ENCODE assay signal across 15 cellular contexts in genomic region chr11:96238563-96239166, GRCh38.
DNase-seq lines count a peak whose midpoint lies in the region; ATAC-seq and TF ChIP-seq lines count a peak whose summit lies in the region.
"Had no signal": no experiment of that assay in that cellular context is flagged by ENCODE, and none has a peak within 500 bp of the region (broad histone marks: within the 10 kb centered on the region; RNA-seq: fewer than 3 reads in every experiment).

No MANE protein-coding gene starts in this region.

- 62% methylated on average over 2 of the region's 2 CpGs for WGBS in urinary bladder

- H3K9me3 ChIP-seq in WERI-Rb-1 (ENCODE audit: severe bottlenecking) (no peaks in the 10 kb centered on the region), left lung (no peaks in the 10 kb centered on the region)
- H3K9me3 ChIP-seq: body of pancreas had no signal

- intact Hi-C loops in left lung (cut with DNase I) = no loop called here

- peak; percentile 21 to 55 for DNase-seq in NCI-H524 (lab: John Stamatoyannopoulos, UW)
- no peak for DNase-seq in NCI-H524 treated with DMSO at 0.1 percent for 48 hours (lab: John Stamatoyannopoulos, UW)
- no peak for DNase-seq in WERI-Rb-1
- DNase-seq in left lung = no peak
- no peak for DNase-seq in dedifferentiated amniotic fluid mesenchymal stem cell (ENCODE audit: extremely low spot score)
- no peak for DNase-seq in HuH-7 (ENCODE audit: low spot score)
- DNase-seq: body of pancreas; foreskin melanocyte; GF-D8; immature natural killer cell; MV-4-11; stimulated activated CD4-positive, alpha-beta T cell treated with anti-CD3 and anti-CD28 coated beads, Interleukin-15, amount 100 ng/mL, for 24 hours had no signal

- ATAC-seq in left lung (no peak), HG03460 (IDR thresholded peaks at IDR 0.05; ENCODE audit: unreplicated experiment) (no peak)
- ATAC-seq: body of pancreas, Panc1 had no signal

- H3K27me3 ChIP-seq in WERI-Rb-1 (ENCODE audit: insufficient read depth, low read depth, severe bottlenecking) (no peaks in the 10 kb centered on the region), left lung (no peaks in the 10 kb centered on the region)
- H3K27me3 ChIP-seq: body of pancreas had no signal

- H3K27ac ChIP-seq in WERI-Rb-1 (peak overlapping the region; percentile 75), left lung (peak overlapping the region; percentile 23 to 51), urinary bladder (ENCODE audit: low read depth) (peak overlapping the region; percentile 14)

- no peak for TF ChIP-seq CTCF in WERI-Rb-1 (IDR thresholded peaks at IDR 0.05; ENCODE audit: low read depth, low read length)
- no peak for TF ChIP-seq CTCF in left lung (IDR thresholded peaks at IDR 0.05)

- H3K4me3 ChIP-seq in WERI-Rb-1 (ENCODE audit: low read depth, low read length) = no peak overlapping the region
- H3K4me3 ChIP-seq in left lung = no peak overlapping the region
- no peak overlapping the region for H3K4me3 ChIP-seq in urinary bladder (ENCODE audit: low read depth, low read length)
- H3K4me3 ChIP-seq: body of pancreas had no signal

- peaks cover 25 to 52% of the 10 kb centered on the region in 2 donors for H3K4me1 ChIP-seq in left lung
- H3K4me1 ChIP-seq in urinary bladder (ENCODE audit: insufficient read depth) = peaks cover 2% of the 10 kb centered on the region

- H3K36me3 ChIP-seq in WERI-Rb-1 = no peaks in the 10 kb centered on the region
- H3K36me3 ChIP-seq in left lung = no peaks in the 10 kb centered on the region
- H3K36me3 ChIP-seq in urinary bladder (ENCODE audit: insufficient read depth) = no peaks in the 10 kb centered on the region

Comparison
In these comparisons a context has a peak if more than half of its experiments do, and no peak if none do; other contexts are left out.
1. DNase-seq: peak in NCI-H524 (2 of 2); none in NCI-H524 treated with DMSO at 0.1 percent for 48 hours (single experiment), WERI-Rb-1 (single experiment), left lung (0 of 2), dedifferentiated amniotic fluid mesenchymal stem cell (single experiment) and HuH-7 (single experiment).
2. H3K27ac ChIP-seq: peak in every context shown above with its lines; median percentile 75 in WERI-Rb-1; 37 in left lung; 14 in urinary bladder.